In genomic region chr5:55226027-55226933, GRCh38 we compare ENCODE assay signal across 9 cellular contexts. TPM values are rescaled to one million over a fixed set of nuclear protein-coding genes. Genes with fewer than 3 reads are reported as not detected.
A peak's percentile ranks its signal among the peaks of the same experiment; 100 is the strongest.
DNase-seq lines count a peak whose midpoint lies in the region; ATAC-seq, FAIRE-seq and TF ChIP-seq lines count a peak whose summit lies in the region.
"Had no signal": no experiment of that assay in that cellular context is flagged by ENCODE, and none has a peak within 500 bp of the region (broad histone marks: within the 10 kb centered on the region; RNA-seq: fewer than 3 reads in every experiment).

No MANE protein-coding gene starts in this region.

- peak overlapping the region; percentile 39 to 74 (median 65) for H3K4me3 Mint-ChIP-seq in CD4-positive, CD25-positive, alpha-beta regulatory T cell

- peaks cover 0 to 5% (median 0%) of the 10 kb centered on the region in 7 donors for H3K9me3 Mint-ChIP-seq in CD4-positive, CD25-positive, alpha-beta regulatory T cell

- H3K4me1 ChIP-seq in CD4-positive, CD25-positive, alpha-beta regulatory T cell (ENCODE audit: control insufficient read depth, insufficient read depth, low read length, poor library complexity, severe bottlenecking), result peaks cover 36% of the 10 kb centered on the region
- H3K4me1 ChIP-seq in osteoblast (ENCODE audit: insufficient read depth, low read length), result peaks cover 4% of the 10 kb centered on the region

- peak overlapping the region; percentile 90 for H3K4me2 ChIP-seq in osteoblast (ENCODE audit: insufficient read depth, low read length)

- no peak overlapping the region for H3K27ac Mint-ChIP-seq in CD4-positive, CD25-positive, alpha-beta regulatory T cell

- peak; percentile 50 for TF ChIP-seq CTCF in fibroblast of mammary gland (conservative IDR thresholded peaks at IDR 0.05; ENCODE audit: control insufficient read depth, insufficient read depth, low read depth, low read length)
- TF ChIP-seq CTCF in osteoblast (IDR thresholded peaks at IDR 0.05; ENCODE audit: extremely low read depth, low read depth, low read length), result peak; percentile 48

- no peaks in the 10 kb centered on the region for H3K36me3 ChIP-seq in CD4-positive, CD25-positive, alpha-beta regulatory T cell (ENCODE audit: control insufficient read depth, insufficient read depth, low read length)
- H3K36me3 ChIP-seq in osteoblast (ENCODE audit: insufficient read depth, low read length), result no peaks in the 10 kb centered on the region

- peaks cover 1 to 52% (median 31%) of the 10 kb centered on the region in 4 donors for H3K4me1 Mint-ChIP-seq in CD4-positive, CD25-positive, alpha-beta regulatory T cell

- FAIRE-seq in GM19239 (lab: Jason Lieb, UNC), result no peak
- FAIRE-seq: TTC549 had no signal

- no peaks in the 10 kb centered on the region for H3K79me2 ChIP-seq in osteoblast (ENCODE audit: insufficient read depth, low read length)

- H3K9me3 ChIP-seq in CD4-positive, CD25-positive, alpha-beta regulatory T cell (ENCODE audit: control insufficient read depth in 2 of 2, low read length in 2 of 2), result no peaks in the 10 kb centered on the region
- no peaks in the 10 kb centered on the region for H3K9me3 ChIP-seq in osteoblast (ENCODE audit: low read depth, low read length)

- DNase-seq in CD4-positive, CD25-positive, alpha-beta regulatory T cell, result peak in 1 of 3 donors; percentile 60
- peak; percentile 66 for DNase-seq in GM19239 (ENCODE audit: insufficient read length, low spot score)
- DNase-seq in NCI-H748 treated with DMSO at 0.1 percent for 48 hours (lab: John Stamatoyannopoulos, UW), result peak; percentile 76
- DNase-seq in activated CD8-positive, alpha-beta memory T cell treated with anti-CD3 and anti-CD28 coated beads for 24 hours, result peak; percentile 87
- peak; percentile 45 for DNase-seq in fibroblast of mammary gland (ENCODE audit: low read depth)
- peak; percentile 93 for DNase-seq in osteoblast (ENCODE audit: insufficient read length, low spot score, missing footprints)

- peaks cover 69% of the 10 kb centered on the region for H3K27me3 ChIP-seq in CD4-positive, CD25-positive, alpha-beta regulatory T cell (ENCODE audit: control insufficient read depth, insufficient read depth, low read length)
- peaks cover 78% of the 10 kb centered on the region for H3K27me3 ChIP-seq in osteoblast (ENCODE audit: insufficient read depth, low read length)

- ATAC-seq in CD4-positive, CD25-positive, alpha-beta regulatory T cell (ENCODE audit: low read depth in 2 of 2), result peak; percentile 34 to 41
- ATAC-seq in HG03469 (IDR thresholded peaks at IDR 0.05; ENCODE audit: unreplicated experiment) (peak; percentile 51), GM18520 (IDR thresholded peaks at IDR 0.05; ENCODE audit: unreplicated experiment) (no peak)

- H3K4me3 ChIP-seq in CD4-positive, CD25-positive, alpha-beta regulatory T cell (ENCODE audit: low read depth, low read length), result peak overlapping the region; percentile 1
- H3K4me3 ChIP-seq in fibroblast of mammary gland (ENCODE audit: control insufficient read depth, low read depth, low read length) (peak overlapping the region; percentile 31), osteoblast (ENCODE audit: insufficient read depth, low read length) (peak overlapping the region; percentile 69)

- no peak overlapping the region for H3K27ac ChIP-seq in CD4-positive, CD25-positive, alpha-beta regulatory T cell (ENCODE audit: insufficient read depth, low read length, poor library complexity, severe bottlenecking)
- H3K27ac ChIP-seq in osteoblast (ENCODE audit: low read depth, low read length), result no peak overlapping the region

- peak overlapping the region; percentile 41 for H2AFZ ChIP-seq in osteoblast (ENCODE audit: low read length)

- H3K27me3 Mint-ChIP-seq in CD4-positive, CD25-positive, alpha-beta regulatory T cell, result peaks cover 91% of the 10 kb centered on the region

- H4K20me1 ChIP-seq in osteoblast (ENCODE audit: insufficient read depth, low read length), result no peaks in the 10 kb centered on the region

- no peaks in the 10 kb centered on the region for H3K36me3 Mint-ChIP-seq in CD4-positive, CD25-positive, alpha-beta regulatory T cell

RNA-seq across cellular contexts. Expression of gene MCIDAS, which starts 0.8 kb away (rescaled TPM):
- not detected for total RNA-seq in CD4-positive, CD25-positive, alpha-beta regulatory T cell
- not detected for polyA plus RNA-seq in CD4-positive, CD25-positive, alpha-beta regulatory T cell
- total RNA-seq in osteoblast, result under 0.01 and 0.29 TPM in 2 replicates

RNA-seq across cellular contexts. Expression of gene CCNO, which starts 7.1 kb away (rescaled TPM):
- not detected for total RNA-seq in CD4-positive, CD25-positive, alpha-beta regulatory T cell
- polyA plus RNA-seq in CD4-positive, CD25-positive, alpha-beta regulatory T cell, result not detected
- 1.4 and 2.1 TPM in 2 replicates for total RNA-seq in osteoblast

RNA-seq across cellular contexts. Expression of gene CDC20B, which starts 53.3 kb away (rescaled TPM):
- total RNA-seq in CD4-positive, CD25-positive, alpha-beta regulatory T cell, result not detected
- not detected for polyA plus RNA-seq in CD4-positive, CD25-positive, alpha-beta regulatory T cell
- not detected in 2 replicates for total RNA-seq in osteoblast

Comparison
In these comparisons a context has a peak if more than half of its experiments do, and no peak if none do; other contexts are left out.
1. H3K4me3 ChIP-seq: peak in every context shown above with its lines; median percentile 69 in osteoblast; 31 in fibroblast of mammary gland; 1 in CD4-positive, CD25-positive, alpha-beta regulatory T cell.